ENCODE assay signal across 8 cellular contexts in genomic region chr16:69754143-69754468, GRCh38. TPM values are rescaled to one million over a fixed set of nuclear protein-coding genes. Genes with fewer than 3 reads are reported as not detected.
DNase-seq lines count a peak whose midpoint lies in the region; ATAC-seq and TF ChIP-seq lines count a peak whose summit lies in the region.

No MANE protein-coding gene starts in this region.

- 18 to 20% methylated on average over 4 of the region's 4 CpGs for WGBS in heart right ventricle, 2 donors
- WGBS in mesodermal cell (ENCODE audit: insufficient coverage in 2 of 2), 2 experiments, result 0 to 16% methylated on average over 3 to 4 of the region's 4 CpGs
- WGBS in urinary bladder, result 10% methylated on average over 4 of the region's 4 CpGs

- H3K27me3 ChIP-seq in heart right ventricle, result no peaks in the 10 kb centered on the region

- intact Hi-C loops in heart right ventricle (cut with DNase I) (loop anchor here (1.0 to 10.0 kb wide), 8 partner anchors 27 to 359 kb away; partner anchors contain the start of gene NQO1 (in 1 of the 10)), Right ventricle myocardium superior (cut with DNase I) (loop anchor here (2.0 to 10.0 kb wide), 2 partner anchors 45 to 359 kb away; no protein-coding TSS in a partner anchor), MCF 10A (cut with micrococcal nuclease) (loop anchor here (1.0 kb wide), 3 partner anchors 28 to 358 kb away; partner anchors contain the start of gene NQO1), head of caudate nucleus (cut with DNase I) (loop anchor here (2.0 kb wide), 1 partner anchor 45 kb away; no protein-coding TSS in a partner anchor)

- POLR2A ChIA-PET in MCF 10A (lab: Yijun Ruan, JAX), result interaction anchor here (1.0 to 5.8 kb wide), 24 partner anchors 8 to 413 kb away, joined by 3 to 138 read pairs (median 6); partner anchors contain the start of genes NQO1, TERF2 and WWP2

- H3K27me3 Mint-ChIP-seq in MCF 10A (ENCODE audit: insufficient read depth, unreplicated experiment), result no peaks in the 10 kb centered on the region

- peak overlapping the region; percentile 63 to 93 (median 82) for H3K4me3 ChIP-seq in heart right ventricle
- peak overlapping the region; percentile 98 for H3K4me3 ChIP-seq in mesodermal cell (ENCODE audit: extremely low read depth, insufficient read depth, low read length, poor library complexity, severe bottlenecking)
- peak overlapping the region; percentile 78 for H3K4me3 ChIP-seq in urinary bladder (ENCODE audit: low read depth, low read length)

- TSS peak; percentile 64 for BruUV-seq in MCF 10A (replicated peaks; lab: Mats Ljungman, UMichigan)

- no peak for DNase-seq in heart right ventricle
- no peak for DNase-seq in Right ventricle myocardium superior
- no peak for DNase-seq in MCF 10A (ENCODE audit: unreplicated experiment)
- no peak for DNase-seq in amygdala (lab: John Stamatoyannopoulos, UW)
- no peak for DNase-seq in head of caudate nucleus
- no peak for DNase-seq in NCI-H345 treated with DMSO at 0.1 percent for 48 hours (lab: John Stamatoyannopoulos, UW; ENCODE audit: unreplicated experiment)

- H3K9me3 ChIP-seq in heart right ventricle (no peaks in the 10 kb centered on the region), mesodermal cell (ENCODE audit: control insufficient read depth, low read length) (no peaks in the 10 kb centered on the region)

- H3K36me3 Mint-ChIP-seq in MCF 10A (ENCODE audit: insufficient read depth, unreplicated experiment), result peaks cover 39% of the 10 kb centered on the region

- peak overlapping the region in 8 of 10 donors; percentile 57 to 86 (median 76) for H3K27ac ChIP-seq in heart right ventricle
- H3K27ac ChIP-seq in mesodermal cell (ENCODE audit: low read depth, low read length, severe bottlenecking), result peak overlapping the region; percentile 53
- no peak overlapping the region for H3K27ac ChIP-seq in urinary bladder (ENCODE audit: low read depth)

- peaks cover 3% of the 10 kb centered on the region for H3K4me1 Mint-ChIP-seq in MCF 10A (ENCODE audit: insufficient read depth, unreplicated experiment)

- H3K4me3 Mint-ChIP-seq in MCF 10A (ENCODE audit: unreplicated experiment), result peak overlapping the region; percentile 98

- CTCF ChIA-PET in MCF 10A (lab: Yijun Ruan, JAX), result interaction anchor here (0.5 to 3.4 kb wide), 25 partner anchors 7 to 414 kb away, joined by 3 to 98 read pairs (median 5); partner anchors contain the start of genes NIP7 and NQO1

- H3K27ac Mint-ChIP-seq in MCF 10A (ENCODE audit: low read depth, unreplicated experiment), result peak overlapping the region; percentile 99

- ATAC-seq in heart right ventricle, result no peak
- ATAC-seq in Right ventricle myocardium superior (ENCODE audit: poor library complexity), result no peak

- H3K36me3 ChIP-seq in heart right ventricle (peaks cover 0 to 39% (median 28%) of the 10 kb centered on the region in 9 donors), mesodermal cell (ENCODE audit: control insufficient read depth, insufficient read depth, low read length) (peaks cover 40% of the 10 kb centered on the region), urinary bladder (ENCODE audit: insufficient read depth) (peaks cover 2% of the 10 kb centered on the region)

- H3K4me1 ChIP-seq in heart right ventricle, result peaks cover 0 to 26% (median 18%) of the 10 kb centered on the region in 9 donors
- H3K4me1 ChIP-seq in mesodermal cell (ENCODE audit: control insufficient read depth, insufficient read depth, low read length, poor library complexity, severe bottlenecking), result no peaks in the 10 kb centered on the region
- H3K4me1 ChIP-seq in urinary bladder (ENCODE audit: insufficient read depth), result no peaks in the 10 kb centered on the region

- no peaks in the 10 kb centered on the region for H3K9me3 Mint-ChIP-seq in MCF 10A (ENCODE audit: unreplicated experiment)

- TF ChIP-seq CTCF in heart right ventricle (IDR thresholded peaks at IDR 0.05) (no peak), MCF 10A (IDR thresholded peaks at IDR 0.05; ENCODE audit: unreplicated experiment) (no peak)

RNA-seq across cellular contexts. Expression of gene NOB1, which starts 0.6 kb away (rescaled TPM):
- total RNA-seq in heart right ventricle, result 10 to 100 TPM; 11.2 to 23.4 (median 15.6) TPM
- 10 to 100 TPM in 1 of 2 donors, 1 to 10 TPM in 1; 5.4 to 23.1 TPM for polyA plus RNA-seq in heart right ventricle
- 15.6 TPM for total RNA-seq in Right ventricle myocardium superior
- 73.3 and 110 TPM in 2 replicates for total RNA-seq in MCF 10A (2022)
- 53.5 TPM for polyA plus RNA-seq in mesodermal cell (2013, experiment 1 of 2)
- 50.8 TPM for polyA plus RNA-seq in mesodermal cell (2013, experiment 2 of 2)
- total RNA-seq in urinary bladder, result 9.8 TPM
- 48.7 TPM for polyA plus RNA-seq in urinary bladder

RNA-seq across cellular contexts. Expression of gene WWP2, which starts 8.0 kb away (rescaled TPM):
- 10 to 100 TPM; 19.1 to 31.1 (median 21.2) TPM for total RNA-seq in heart right ventricle
- 10 to 100 TPM in 1 of 2 donors, 1 to 10 TPM in 1; 9.0 to 13.1 TPM for polyA plus RNA-seq in heart right ventricle
- total RNA-seq in Right ventricle myocardium superior, result 21.7 TPM
- total RNA-seq in MCF 10A (2022), result 29.3 and 30.4 TPM in 2 replicates
- 15.7 TPM for polyA plus RNA-seq in mesodermal cell (2013, experiment 1 of 2)
- polyA plus RNA-seq in mesodermal cell (2013, experiment 2 of 2), result 14.5 TPM
- 17.8 TPM for total RNA-seq in urinary bladder
- polyA plus RNA-seq in urinary bladder, result 20.4 TPM

RNA-seq across cellular contexts. Expression of gene NQO1, which starts 27.7 kb away (rescaled TPM):
- total RNA-seq in heart right ventricle (10 to 100 TPM in 6 of 10 donors, 1 to 10 TPM in 4; 5.9 to 37.3 (median 12.2) TPM), Right ventricle myocardium superior (45.8 TPM), MCF 10A (2022) (82.7 and 140 TPM in 2 replicates), urinary bladder (12.1 TPM)
- polyA plus RNA-seq in heart right ventricle (10 to 100 TPM; 13.6 to 16.6 TPM), urinary bladder (92.5 TPM)
- polyA plus RNA-seq in mesodermal cell (2013, experiment 1 of 2), result 73.9 TPM
- polyA plus RNA-seq in mesodermal cell (2013, experiment 2 of 2), result 66.1 TPM
